9 cellular contexts compared by ENCODE assay signal in the genomic region with DNA sequence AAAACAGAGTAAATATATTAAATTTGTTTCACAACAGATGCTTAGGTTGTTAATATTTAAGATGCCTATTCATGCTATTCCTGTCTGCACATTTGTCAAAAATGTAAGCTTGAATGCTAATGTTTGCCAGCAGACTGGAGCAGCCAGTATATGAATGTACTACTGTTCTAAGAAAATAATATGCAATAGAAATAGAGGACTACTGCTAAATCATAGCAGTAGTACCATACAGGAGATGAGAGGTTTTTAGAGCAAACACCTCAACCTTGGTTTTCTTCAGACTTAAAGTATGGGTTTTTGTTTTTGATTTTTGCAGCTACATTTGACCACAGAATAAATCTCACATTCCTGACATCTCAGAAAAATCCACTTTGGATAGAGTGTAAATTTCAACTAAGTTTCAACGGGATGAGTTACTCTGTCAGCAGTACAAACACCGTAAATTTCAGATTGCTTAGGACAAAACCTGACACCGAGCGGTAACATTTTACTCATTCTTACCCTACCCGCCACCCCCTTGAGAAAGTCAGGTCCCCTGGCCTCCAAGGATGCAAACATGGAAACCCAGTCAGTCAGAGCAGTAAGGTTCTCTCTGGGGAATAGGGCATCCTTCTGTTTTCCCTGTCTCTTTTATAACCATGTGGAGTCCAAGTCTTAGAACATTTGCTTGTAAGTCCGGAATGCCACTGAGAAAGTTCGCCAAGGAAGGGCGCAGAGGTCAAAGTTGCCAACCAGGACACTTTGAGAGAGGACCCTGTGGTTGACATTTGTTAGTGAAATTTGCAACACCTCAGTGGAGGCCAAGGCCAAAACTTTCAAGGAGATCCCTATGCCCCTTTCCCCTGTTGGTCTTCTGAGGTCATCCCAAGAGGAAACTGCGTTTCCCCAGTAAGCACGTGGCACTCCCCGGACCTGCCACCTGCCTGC. TPM values are rescaled to one million over a fixed set of nuclear protein-coding genes. Genes with fewer than 3 reads are reported as not detected.
DNase-seq lines count a peak whose midpoint lies in the region; ATAC-seq and TF ChIP-seq lines count a peak whose summit lies in the region.
"Had no signal": no experiment of that assay in that cellular context is flagged by ENCODE, and none has a peak within 500 bp of the region (broad histone marks: within the 10 kb centered on the region; RNA-seq: fewer than 3 reads in every experiment).

No MANE protein-coding gene starts in this region.

- H3K27ac Mint-ChIP-seq in endodermal cell, result no peak overlapping the region

- peaks cover 81% of the 10 kb centered on the region for H3K27me3 ChIP-seq in DOHH2 (ENCODE audit: control insufficient read depth, low read length)
- H3K27me3 ChIP-seq in endodermal cell (ENCODE audit: control insufficient read depth, insufficient read depth, low read length, poor library complexity, severe bottlenecking), result peaks cover 55% of the 10 kb centered on the region
- no peaks in the 10 kb centered on the region for H3K27me3 ChIP-seq in rectal smooth muscle tissue (ENCODE audit: control insufficient read depth, insufficient read depth, low read length)

- 0 out of 2 replicates have a peak, but pooled peaks cover 3% of the 10 kb centered on the region for H4K20me1 ChIP-seq in DOHH2 (ENCODE audit: control insufficient read depth, insufficient read depth, low read depth, low read length)

- no peaks in the 10 kb centered on the region for H3K79me2 ChIP-seq in DOHH2 (ENCODE audit: control insufficient read depth, low read length)

- peak overlapping the region; percentile 91 for H3K4me2 ChIP-seq in DOHH2 (ENCODE audit: low read length)

- no peaks in the 10 kb centered on the region for H3K9me2 ChIP-seq in DOHH2 (replicated peaks; ENCODE audit: control insufficient read depth, low read length)

- H3K27ac ChIP-seq in DOHH2 (ENCODE audit: low read depth, low read length), result no peak overlapping the region
- no peak overlapping the region for H3K27ac ChIP-seq in endodermal cell (ENCODE audit: low read depth, low read length)
- H3K27ac ChIP-seq in rectal smooth muscle tissue (ENCODE audit: low read depth, low read length), result no peak overlapping the region

- H3K9ac ChIP-seq in endodermal cell (ENCODE audit: extremely low read depth, low read length, poor library complexity, severe bottlenecking), result no peak overlapping the region
- H3K9ac ChIP-seq in rectal smooth muscle tissue (ENCODE audit: low read length), result peak overlapping the region; percentile 60

- peaks cover 73% of the 10 kb centered on the region for H3K27me3 Mint-ChIP-seq in endodermal cell (ENCODE audit: insufficient read depth)

- H3K4me3 Mint-ChIP-seq in endodermal cell, result peak overlapping the region; percentile 71

- peaks cover 5% of the 10 kb centered on the region; the same call in 1 of the 2 replicates for H3F3A ChIP-seq in DOHH2 (ENCODE audit: control insufficient read depth, insufficient read depth)

- H3K4me1 ChIP-seq in DOHH2 (ENCODE audit: control insufficient read depth, low read length) (peaks cover 51% of the 10 kb centered on the region), endodermal cell (ENCODE audit: control insufficient read depth, insufficient read depth, low read length) (no peaks in the 10 kb centered on the region), rectal smooth muscle tissue (ENCODE audit: control insufficient read depth, insufficient read depth, low read length) (no peaks in the 10 kb centered on the region)

- peaks cover under 1% of the 10 kb centered on the region for H3K9me3 Mint-ChIP-seq in endodermal cell

- TF ChIP-seq CTCF in DOHH2 (IDR thresholded peaks at IDR 0.05; ENCODE audit: low read depth, low read length, poor library complexity, severe bottlenecking), result no peak
- TF ChIP-seq CTCF in endodermal cell (conservative IDR thresholded peaks at IDR 0.05), result no peak

- DNase-seq in NCI-H526 treated with DMSO at 0.1 percent for 48 hours (lab: John Stamatoyannopoulos, UW) (peak; percentile 65), endodermal cell (no peak), activated gamma-delta T cell (lab: John Stamatoyannopoulos, UW) (no peak), mesenteric fat pad (ENCODE audit: low spot score) (no peak), HuH-7 (ENCODE audit: low spot score) (no peak)
- DNase-seq: Karpas-422 had no signal

- ATAC-seq in GM19324 (IDR thresholded peaks at IDR 0.05; ENCODE audit: low FRiP score, unreplicated experiment), result no peak

- H3K36me3 ChIP-seq in DOHH2 (ENCODE audit: control insufficient read depth, low read length), result no peaks in the 10 kb centered on the region
- no peaks in the 10 kb centered on the region for H3K36me3 ChIP-seq in endodermal cell (ENCODE audit: control insufficient read depth, insufficient read depth, low read length)
- H3K36me3 ChIP-seq in rectal smooth muscle tissue (ENCODE audit: control insufficient read depth, insufficient read depth, low read length), result no peaks in the 10 kb centered on the region

- no peaks in the 10 kb centered on the region for H3K36me3 Mint-ChIP-seq in endodermal cell (ENCODE audit: low read depth)

- WGBS in endodermal cell (ENCODE audit: insufficient coverage in 1 of 2, insufficient read length in 1 of 2), 2 experiments, result 57 to 60% methylated on average over 11 of the region's 11 CpGs

- H3K4me3 ChIP-seq in DOHH2 (ENCODE audit: low read length) (peak overlapping the region; percentile 76), endodermal cell (ENCODE audit: low read length) (peak overlapping the region; percentile 84), rectal smooth muscle tissue (ENCODE audit: low read length) (peak overlapping the region; percentile 87)

- H3K9me3 ChIP-seq in DOHH2 (ENCODE audit: control insufficient read depth, insufficient read depth, low read length), result no peaks in the 10 kb centered on the region
- H3K9me3 ChIP-seq in endodermal cell (ENCODE audit: control insufficient read depth, low read length), result peaks cover 5% of the 10 kb centered on the region

- H3K4me1 Mint-ChIP-seq in endodermal cell, result peaks cover 18% of the 10 kb centered on the region

RNA-seq across cellular contexts. Expression of a gene that starts 17.9 kb away (rescaled TPM):
- 10 to 100 TPM; 31.5 to 38.6 TPM for total RNA-seq in endodermal cell
- polyA plus RNA-seq in endodermal cell (2013, experiment 1 of 2), result 46.2 TPM
- polyA plus RNA-seq in endodermal cell (2013, experiment 2 of 2), result 42.6 TPM
- 16.5 TPM for total RNA-seq in mesenteric fat pad
